ENCODE assay signal across 23 cellular contexts in the genomic region with DNA sequence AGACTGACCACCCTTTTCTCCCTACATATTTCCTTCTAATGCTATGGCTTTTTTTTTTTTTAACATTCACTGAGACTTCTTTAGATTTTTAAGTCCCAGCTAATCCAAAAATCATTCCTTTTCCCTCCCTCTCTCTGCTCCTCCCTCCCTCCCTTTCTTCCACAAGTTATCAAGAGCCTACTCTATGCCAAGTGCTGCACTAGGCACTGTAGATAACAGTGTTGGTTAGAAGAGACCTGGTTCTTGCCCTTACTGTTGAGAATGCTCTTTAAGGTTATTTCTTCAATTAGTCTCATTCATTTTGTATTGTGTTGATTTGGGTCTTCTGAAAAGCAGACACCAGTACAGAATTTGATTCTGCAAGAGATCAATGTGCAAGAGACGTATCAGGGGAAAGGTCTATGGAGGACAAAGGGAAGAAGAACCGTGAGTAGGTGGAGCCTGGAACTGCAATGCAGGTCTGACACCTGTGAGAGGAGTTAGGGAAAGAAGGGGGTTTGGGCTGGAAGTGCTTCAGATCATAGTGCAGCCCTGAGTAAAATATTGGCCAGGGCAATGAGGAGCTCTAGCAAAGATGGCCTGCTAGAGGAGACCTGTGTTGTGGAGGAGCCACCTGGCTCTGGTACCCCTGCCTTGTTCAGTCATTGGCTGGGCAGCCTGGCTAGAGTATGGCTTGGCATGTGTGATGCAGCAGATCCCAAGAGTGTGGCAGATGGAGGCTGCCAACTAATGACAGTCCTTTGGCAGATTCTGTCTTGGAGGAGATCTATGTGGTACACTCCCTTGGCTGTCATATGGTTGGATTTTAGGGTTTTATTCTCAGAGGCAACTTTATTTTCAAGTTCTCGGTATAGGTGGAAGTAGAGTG. TPM values are rescaled to one million over a fixed set of nuclear protein-coding genes. Genes with fewer than 3 reads are reported as not detected.
DNase-seq lines count a peak whose midpoint lies in the region; ATAC-seq and TF ChIP-seq lines count a peak whose summit lies in the region.
"Had no signal": no experiment of that assay in that cellular context is flagged by ENCODE, and none has a peak within 500 bp of the region (broad histone marks: within the 10 kb centered on the region; RNA-seq: fewer than 3 reads in every experiment).

No MANE protein-coding gene starts in this region.

- CTCF ChIA-PET in IMR-90 (lab: Yijun Ruan, JAX) = no interaction called here

- H4K91ac ChIP-seq in IMR-90 (ENCODE audit: insufficient read depth, low read depth, low read length) = no peak overlapping the region

- H3K27ac ChIP-seq in heart left ventricle (no peak overlapping the region), left ventricle myocardium inferior (replicated peaks) (no peak overlapping the region), IMR-90 (ENCODE audit: insufficient read depth, low read length) (no peak overlapping the region), osteoblast (ENCODE audit: low read depth, low read length) (no peak overlapping the region)
- H3K27ac ChIP-seq: A549; BLaER1 treated with 17β-estradiol and CSF1 and Interleukin-3, amounts not matched to agents 10 nM and 100 nM had no signal

- H4K5ac ChIP-seq in IMR-90 (ENCODE audit: low read depth, low read length) = no peak overlapping the region

- dilution Hi-C loops in IMR-90 (cut with HindIII; ENCODE audit: low sequenced_read_pairs, unreplicated experiment) = no loop called here

- peaks cover 0 to 18% (median 6%) of the 10 kb centered on the region in 12 donors for H3K4me1 ChIP-seq in heart left ventricle
- peaks cover 12% of the 10 kb centered on the region for H3K4me1 ChIP-seq in left ventricle myocardium inferior
- no peaks in the 10 kb centered on the region for H3K4me1 ChIP-seq in IMR-90 (ENCODE audit: control insufficient read depth, insufficient read depth, low read length)
- H3K4me1 ChIP-seq in osteoblast (ENCODE audit: insufficient read depth, low read length) = peaks cover 7% of the 10 kb centered on the region
- H3K4me1 ChIP-seq: Caco-2 had no signal

- no peak overlapping the region for H3K23ac ChIP-seq in IMR-90 (ENCODE audit: low read depth, low read length)

- no peak overlapping the region for H3K9ac ChIP-seq in IMR-90 (ENCODE audit: low read depth, low read length)
- H3K9ac ChIP-seq: BLaER1 treated with 17β-estradiol and CSF1 and Interleukin-3, amounts not matched to agents 10 nM and 100 nM had no signal

- no peaks in the 10 kb centered on the region for H3K36me3 Mint-ChIP-seq in osteocyte (ENCODE audit: unreplicated experiment)

- H2BK5ac ChIP-seq in IMR-90 (ENCODE audit: low read depth, low read length, poor library complexity, severe bottlenecking) = no peak overlapping the region

- no peaks in the 10 kb centered on the region for H3K27me3 Mint-ChIP-seq in osteocyte (ENCODE audit: unreplicated experiment)

- intact Hi-C loops in heart left ventricle (cut with DNase I) (no loop called here), left ventricle myocardium inferior (cut with micrococcal nuclease) (no loop called here), IMR-90 (cut with micrococcal nuclease) (no loop called here)

- H3K9me3 Mint-ChIP-seq in osteocyte (ENCODE audit: unreplicated experiment) = no peaks in the 10 kb centered on the region
- H3K9me3 Mint-ChIP-seq: CD4-positive, alpha-beta T cell had no signal

- H3K36me3 ChIP-seq in heart left ventricle (no peaks in the 10 kb centered on the region), left ventricle myocardium inferior (no peaks in the 10 kb centered on the region), IMR-90 (ENCODE audit: control insufficient read depth, insufficient read depth, low read length) (no peaks in the 10 kb centered on the region), osteoblast (ENCODE audit: insufficient read depth, low read length) (no peaks in the 10 kb centered on the region)
- H3K36me3 ChIP-seq: BLaER1 treated with 17β-estradiol and CSF1 and Interleukin-3, amounts not matched to agents 10 nM and 100 nM had no signal

- peak; percentile 16 to 62 (median 54) for ATAC-seq in heart left ventricle
- ATAC-seq in IMR-90 (ENCODE audit: low read depth) = no peak
- no peak for ATAC-seq in GM21723 (IDR thresholded peaks at IDR 0.05; ENCODE audit: unreplicated experiment)
- ATAC-seq: A549 had no signal

- no peaks in the 10 kb centered on the region for H3K79me1 ChIP-seq in IMR-90 (ENCODE audit: low read depth in 1 of 2, low read length in 2 of 2)

- no peak overlapping the region for H2AK9ac ChIP-seq in IMR-90 (replicated peaks; ENCODE audit: low read depth, low read length, poor library complexity)

- no peak overlapping the region for H2BK120ac ChIP-seq in IMR-90 (ENCODE audit: low read depth, low read length)

- H3K4me1 Mint-ChIP-seq in osteocyte (ENCODE audit: unreplicated experiment) = no peaks in the 10 kb centered on the region

- H4K20me1 ChIP-seq in IMR-90 (ENCODE audit: insufficient read depth, low read length) = no peaks in the 10 kb centered on the region
- no peaks in the 10 kb centered on the region for H4K20me1 ChIP-seq in osteoblast (ENCODE audit: insufficient read depth, low read length)
- H4K20me1 ChIP-seq: BLaER1 treated with 17β-estradiol and CSF1 and Interleukin-3, amounts not matched to agents 10 nM and 100 nM had no signal

- no TSS peak for BruUV-seq in IMR-90 (replicated peaks; lab: Mats Ljungman, UMichigan)

- no peak overlapping the region for H2BK20ac ChIP-seq in IMR-90 (ENCODE audit: low read depth, low read length)

- no peak for DNase-seq in heart left ventricle
- no peak for DNase-seq in left ventricle myocardium inferior
- no peak for DNase-seq in IMR-90
- DNase-seq in NCI-H446 treated with DMSO at 0.1 percent for 48 hours (lab: John Stamatoyannopoulos, UW) = peak; percentile 79
- peak; percentile 48 for DNase-seq in osteoblast (ENCODE audit: insufficient read length, low spot score, missing footprints)
- DNase-seq in osteocyte (ENCODE audit: extremely low spot score, unreplicated experiment) = no peak
- DNase-seq: AML-193; Caco-2; CD4-positive, alpha-beta T cell; DMS79 treated with DMSO at 0.1 percent for 48 hours; GF-D8; KG1; MM.1S; NCI-H2081; NCI-H226; NCI-H748 treated with DMSO at 0.1 percent for 48 hours; NK-92 treated with Interleukin-12 subunit alpha and Interleukin-12 subunit beta, amount 100 ng/mL, for 24 hours; RPMI8226; SHP77 treated with DMSO at 0.1 percent for 48 hours; T-helper 1 cell had no signal

- no peak overlapping the region for H3K56ac ChIP-seq in IMR-90 (ENCODE audit: extremely low read depth, insufficient read depth, low read length)

- H3K9me3 ChIP-seq in heart left ventricle = no peaks in the 10 kb centered on the region
- H3K9me3 ChIP-seq in left ventricle myocardium inferior (replicated peaks) = no peaks in the 10 kb centered on the region
- H3K9me3 ChIP-seq in IMR-90 (ENCODE audit: control insufficient read depth, insufficient read depth, low read length) = no peaks in the 10 kb centered on the region
- H3K9me3 ChIP-seq in osteoblast (ENCODE audit: low read depth, low read length) = no peaks in the 10 kb centered on the region
- H3K9me3 ChIP-seq: A549; BLaER1 treated with 17β-estradiol and CSF1 and Interleukin-3, amounts not matched to agents 10 nM and 100 nM; Caco-2 had no signal

- H3K4me3 Mint-ChIP-seq in osteocyte (ENCODE audit: unreplicated experiment) = no peak overlapping the region
- H3K4me3 Mint-ChIP-seq: CD4-positive, alpha-beta T cell had no signal

- H3K4ac ChIP-seq in IMR-90 (ENCODE audit: low read depth, low read length) = no peak overlapping the region

- WGBS in heart left ventricle, 4 donors = 78 to 87% (median 82%) methylated on average over 3 of the region's 3 CpGs
- WGBS in IMR-90 (ENCODE audit: extremely low coverage in 2 of 2, insufficient read length in 1 of 2), 2 experiments = 86% methylated on average over 1 of the region's 3 CpGs; no CpG with 5 or more reads in 1 of the 2 experiments

- H2BK15ac ChIP-seq in IMR-90 (ENCODE audit: low read depth, low read length) = no peak overlapping the region

- no peak overlapping the region for H4K8ac ChIP-seq in IMR-90 (ENCODE audit: low read depth in 2 of 2, low read length in 2 of 2)

- H2AK5ac ChIP-seq in IMR-90 (ENCODE audit: low read depth, low read length) = no peak overlapping the region

- no peaks in the 10 kb centered on the region for H3K79me2 ChIP-seq in osteoblast (ENCODE audit: insufficient read depth, low read length)

- H3K18ac ChIP-seq in IMR-90 (ENCODE audit: low read depth, low read length) = no peak overlapping the region

- no peak for TF ChIP-seq POLR2A in heart left ventricle (IDR thresholded peaks at IDR 0.05)
- TF ChIP-seq POLR2A in IMR-90 (IDR thresholded peaks at IDR 0.05; ENCODE audit: low read depth, low read length) = no peak

- no peak overlapping the region for H3K27ac Mint-ChIP-seq in osteocyte (ENCODE audit: unreplicated experiment)
- H3K27ac Mint-ChIP-seq: CD4-positive, alpha-beta T cell had no signal

- H3K14ac ChIP-seq in IMR-90 (replicated peaks; ENCODE audit: low read depth, low read length) = no peak overlapping the region

- H3K4me2 ChIP-seq in IMR-90 (ENCODE audit: low read depth, low read length) = no peak overlapping the region
- H3K4me2 ChIP-seq in osteoblast (ENCODE audit: insufficient read depth, low read length) = no peak overlapping the region
- H3K4me2 ChIP-seq: A549; BLaER1 treated with 17β-estradiol and CSF1 and Interleukin-3, amounts not matched to agents 10 nM and 100 nM had no signal

- H3K9me1 ChIP-seq in IMR-90 (ENCODE audit: insufficient read depth, low read length) = no peaks in the 10 kb centered on the region

- no peaks in the 10 kb centered on the region for H3K27me3 ChIP-seq in heart left ventricle
- H3K27me3 ChIP-seq in left ventricle myocardium inferior (ENCODE audit: low read depth) = no peaks in the 10 kb centered on the region
- peaks cover 2% of the 10 kb centered on the region; the same call in 1 of the 2 replicates for H3K27me3 ChIP-seq in IMR-90 (ENCODE audit: control insufficient read depth, insufficient read depth, low read length)
- no peaks in the 10 kb centered on the region for H3K27me3 ChIP-seq in osteoblast (ENCODE audit: insufficient read depth, low read length)
- H3K27me3 ChIP-seq: BLaER1 treated with 17β-estradiol and CSF1 and Interleukin-3, amounts not matched to agents 10 nM and 100 nM had no signal

- no peak for TF ChIP-seq RAD21 in IMR-90 (IDR thresholded peaks at IDR 0.05; ENCODE audit: low read length)

- TF ChIP-seq CTCF in heart left ventricle (IDR thresholded peaks at IDR 0.05) (no peak), left ventricle myocardium inferior (IDR thresholded peaks at IDR 0.05; ENCODE audit: borderline replicate concordance) (no peak), IMR-90 (conservative IDR thresholded peaks at IDR 0.05; ENCODE audit: low read depth, low read length) (no peak), osteoblast (IDR thresholded peaks at IDR 0.05; ENCODE audit: extremely low read depth, low read depth, low read length) (no peak), osteocyte (IDR thresholded peaks at IDR 0.05) (no peak)

- H3K4me3 ChIP-seq in heart left ventricle (no peak overlapping the region), left ventricle myocardium inferior (no peak overlapping the region), IMR-90 (ENCODE audit: insufficient read depth, low read depth, low read length) (no peak overlapping the region), osteoblast (ENCODE audit: insufficient read depth, low read length) (no peak overlapping the region)
- H3K4me3 ChIP-seq: A549; BLaER1 treated with 17β-estradiol and CSF1 and Interleukin-3, amounts not matched to agents 10 nM and 100 nM had no signal

- in situ Hi-C loops in IMR-90 (cut with MboI; ENCODE audit: low sequenced_read_pairs) = no loop called here

- peak overlapping the region; percentile 23 for H2AFZ ChIP-seq in IMR-90 (replicated peaks; ENCODE audit: low read length, poor library complexity)
- no peak overlapping the region for H2AFZ ChIP-seq in osteoblast (ENCODE audit: low read length)

- POLR2A ChIA-PET in IMR-90 (lab: Charles Lee; ENCODE audit: unreplicated experiment) = no interaction called here

RNA-seq across cellular contexts. Expression of a gene that starts 9.7 kb away (rescaled TPM):
- total RNA-seq in heart left ventricle (100 to 1,000 TPM in 2 of 9 donors, 10 to 100 TPM in 7; 49.2 to 152 (median 70.7) TPM), left ventricle myocardium inferior (74.3 TPM), IMR-90 (2012; rRNA removed) (0.54 and 0.56 TPM in 2 replicates), osteoblast (19.7 and 21.4 TPM in 2 replicates), osteocyte (3.8 and 4.0 TPM in 2 replicates)
- polyA plus RNA-seq in heart left ventricle (10 to 100 TPM; 47.5 to 60.1 TPM), IMR-90 (2012; rRNA removed) (0.50 and 0.67 TPM in 2 replicates)
- 0.48 and 0.53 TPM in 2 replicates for polyA plus RNA-seq in IMR-90 (2012; cell fraction: cytosol; rRNA removed)
- polyA plus RNA-seq in IMR-90 (2012; cell fraction: nucleus; rRNA removed; ENCODE audit: low replicate concordance) = 0.17 and 0.54 TPM in 2 replicates
- total RNA-seq: CD4-positive, alpha-beta T cell had no signal

Comparison
In these comparisons a context has a peak if more than half of its experiments do, and no peak if none do; other contexts are left out.
1. ATAC-seq: peak in heart left ventricle (4 of 4); none in IMR-90 (single experiment) and GM21723 (single experiment).
2. DNase-seq: peak in NCI-H446 treated with DMSO at 0.1 percent for 48 hours (single experiment) and osteoblast (single experiment); none in heart left ventricle (0 of 5), left ventricle myocardium inferior (single experiment), IMR-90 (single experiment) and osteocyte (single experiment).